Comparison of ENCODE assay signal across 1 cellular context in genomic region chr9:3658964-3659363, GRCh38.
TF ChIP-seq lines count a peak whose summit lies in the region.

No MANE protein-coding gene starts in this region.

TF ChIP-seq in GM12878, 131 proteins besides CTCF, POLR2A, EP300 and RAD21 (continued from another document):
- TF ChIP-seq USF1 (IDR thresholded peaks at IDR 0.05; ENCODE audit: borderline replicate concordance, extremely low read length, insufficient read depth, low read depth, low read length) (no peak), ZBTB11 (CRISPR knock-in tag; IDR thresholded peaks at IDR 0.05) (no peak), EED (IDR thresholded peaks at IDR 0.05; ENCODE audit: low read depth) (no peak), BACH1 (IDR thresholded peaks at IDR 0.05; ENCODE audit: borderline replicate concordance) (no peak)
